19 cellular contexts compared by ENCODE assay signal in genomic region chr6:37058084-37058586, GRCh38. TPM values are rescaled to one million over a fixed set of nuclear protein-coding genes. Genes with fewer than 3 reads are reported as not detected.
A peak's percentile ranks its signal among the peaks of the same experiment; 100 is the strongest.
DNase-seq lines count a peak whose midpoint lies in the region; ATAC-seq, FAIRE-seq and TF ChIP-seq lines count a peak whose summit lies in the region.
"Had no signal": no experiment of that assay in that cellular context is flagged by ENCODE, and none has a peak within 500 bp of the region (broad histone marks: within the 10 kb centered on the region; RNA-seq: fewer than 3 reads in every experiment).

No MANE protein-coding gene starts in this region.

- H3K4me2 ChIP-seq in HepG2 (ENCODE audit: low read depth, low read length): no peak overlapping the region

- no peak overlapping the region for H3K9ac ChIP-seq in HepG2 (ENCODE audit: insufficient read depth, low read depth, low read length)

- peaks cover 5% of the 10 kb centered on the region for H3K4me1 Mint-ChIP-seq in T-helper 17 cell

- H3K79me2 ChIP-seq in HepG2 (ENCODE audit: insufficient read depth, low read length): no peaks in the 10 kb centered on the region

- H3K4me3 Mint-ChIP-seq in T-helper 17 cell: no peak overlapping the region
- H3K4me3 Mint-ChIP-seq: activated T-cell treated with anti-CD3 and anti-CD28 coated beads, Interleukin-2, amount 50 U/mL, for 72 hours; T-cell had no signal

- H3K27ac ChIP-seq in HepG2 (ENCODE audit: extremely low read length, insufficient read depth, low read length) (peak overlapping the region; percentile 47), right lobe of liver (peak overlapping the region in 1 of 3 donors; percentile 87), left ventricle myocardium inferior (replicated peaks) (no peak overlapping the region)
- H3K27ac ChIP-seq: lower lobe of right lung had no signal

- BruUV-seq in HepG2 (replicated peaks; lab: Mats Ljungman, UMichigan): no TSS peak

- no peak overlapping the region for H3K27ac Mint-ChIP-seq in T-helper 17 cell
- H3K27ac Mint-ChIP-seq: activated T-cell treated with anti-CD3 and anti-CD28 coated beads, Interleukin-2, amount 50 U/mL, for 72 hours had no signal

- H3K36me3 ChIP-seq in HepG2 (replicated peaks in 1 of 2; ENCODE audit: control insufficient read depth in 1 of 2, insufficient read depth in 2 of 2, low read length in 2 of 2): no peaks in the 10 kb centered on the region
- no peaks in the 10 kb centered on the region for H3K36me3 ChIP-seq in right lobe of liver
- no peaks in the 10 kb centered on the region for H3K36me3 ChIP-seq in left ventricle myocardium inferior
- H3K36me3 ChIP-seq: lower lobe of right lung, spleen, thyroid gland had no signal

- CTCF ChIA-PET in HepG2 (lab: Yijun Ruan, JAX; ENCODE audit: low intra/inter-chr PET ratio, low total read pairs): interaction anchor here (2.6 kb wide), 1 partner anchor 113 kb away, joined by 41 read pairs; the partner anchor contains the start of gene PIM1

- FAIRE-seq in HepG2 (lab: Jason Lieb, UNC): no peak
- FAIRE-seq in RCC 7860 (lab: Jason Lieb, UNC): no peak

- TF ChIP-seq POLR2A in HepG2 (IDR thresholded peaks at IDR 0.05; ENCODE audit: insufficient read depth in 1 of 2, low read depth in 2 of 2, low read length in 2 of 2) (no peak), right lobe of liver (IDR thresholded peaks at IDR 0.05) (no peak)

- WGBS in HepG2 (ENCODE audit: low lambda C conversion rate): 94% methylated on average over 9 of the region's 9 CpGs
- 91% methylated on average over 6 of the region's 9 CpGs for WGBS in right lobe of liver (ENCODE audit: insufficient coverage, low coverage, low lambda C conversion rate, missing lambda C conversion rate)

- H3K27me3 ChIP-seq in HepG2 (ENCODE audit: control insufficient read depth in 1 of 2, insufficient read depth in 2 of 2, low read length in 2 of 2) (no peaks in the 10 kb centered on the region), right lobe of liver (no peaks in the 10 kb centered on the region), left ventricle myocardium inferior (ENCODE audit: low read depth) (no peaks in the 10 kb centered on the region)
- H3K27me3 ChIP-seq: spleen, thyroid gland had no signal

- H2AFZ ChIP-seq in HepG2 (ENCODE audit: low read length): no peak overlapping the region

- no peaks in the 10 kb centered on the region for H3K27me3 Mint-ChIP-seq in T-helper 17 cell
- H3K27me3 Mint-ChIP-seq: T-cell had no signal

- TF ChIP-seq CTCF in HepG2 (CRISPR knock-in tag; IDR thresholded peaks at IDR 0.05): no peak
- TF ChIP-seq CTCF in right lobe of liver (IDR thresholded peaks at IDR 0.05): no peak
- no peak for TF ChIP-seq CTCF in left ventricle myocardium inferior (IDR thresholded peaks at IDR 0.05; ENCODE audit: borderline replicate concordance)

- intact Hi-C loops in HepG2 (cut with micrococcal nuclease; ENCODE audit: unreplicated experiment) (loop anchor here (5.0 kb wide), 1 partner anchor 69 kb away; no protein-coding TSS in a partner anchor), right lobe of liver (cut with DNase I) (loop anchor here in 1 of 2 donors (5.0 kb wide), 1 partner anchor 114 kb away; the partner anchor contains the start of gene PIM1), left ventricle myocardium inferior (cut with micrococcal nuclease) (no loop called here)

- H3K9me3 ChIP-seq in HepG2 (ENCODE audit: low read length) (no peaks in the 10 kb centered on the region), right lobe of liver (no peaks in the 10 kb centered on the region), T-helper 17 cell (ENCODE audit: control insufficient read depth, low read length, poor library complexity, severe bottlenecking) (no peaks in the 10 kb centered on the region), left ventricle myocardium inferior (replicated peaks) (no peaks in the 10 kb centered on the region)
- H3K9me3 ChIP-seq: lower lobe of right lung, spleen, thyroid gland had no signal

- ATAC-seq in HepG2: no peak
- ATAC-seq in right lobe of liver: no peak
- ATAC-seq in T-helper 17 cell: no peak
- ATAC-seq: activated T-cell treated with anti-CD3 and anti-CD28 coated beads, Interleukin-2, amount 50 U/mL, for 72 hours; lower lobe of right lung; T-cell had no signal

- DNase-seq in HepG2 (ENCODE audit: low spot score) (no peak), right lobe of liver (no peak), amniotic epithelial cell (ENCODE audit: low read depth) (peak; percentile 49), iris pigment epithelial cell (ENCODE audit: low read depth) (peak; percentile 59), Kasumi-1 (lab: John Stamatoyannopoulos, UW) (no peak), T-helper 17 cell (no peak), left ventricle myocardium inferior (no peak), RCC 7860 (ENCODE audit: low spot score) (no peak)
- DNase-seq: ACHN; activated CD4-positive, alpha-beta T cell treated with anti-CD3 and anti-CD28 coated beads for 4 hours; activated T-cell treated with anti-CD3 and anti-CD28 coated beads, Interleukin-2, amount 50 U/mL, for 72 hours; DMS 273 treated with DMSO at 0.1 percent for 48 hours; hypothalamus; Karpas-422; lower lobe of right lung; nucleus accumbens; spleen; T-cell; thyroid gland had no signal

- no peak for TF ChIP-seq EP300 in HepG2 (IDR thresholded peaks at IDR 0.05; ENCODE audit: low read depth in 2 of 2, low read length in 2 of 2)
- TF ChIP-seq EP300 in HepG2 (CRISPR knock-in tag; IDR thresholded peaks at IDR 0.05; ENCODE audit: borderline replicate concordance): no peak

- in situ Hi-C loops in HepG2 (cut with HindIII; ENCODE audit: extremely low pct_ligation_motif_present, low pct_unique_long_range_greater_than_20kb): no loop called here

- POLR2A ChIA-PET in HepG2 (lab: Yijun Ruan, JAX): interaction anchor here (0.5 to 8.5 kb wide), 7 partner anchors 11 to 113 kb away, joined by 3 to 119 read pairs (median 23); partner anchors contain the start of gene PIM1

- peaks cover 88% of the 10 kb centered on the region for H3K4me1 ChIP-seq in HepG2 (ENCODE audit: insufficient read depth, low read length)
- peaks cover 0 to 34% (median 14%) of the 10 kb centered on the region in 4 donors for H3K4me1 ChIP-seq in right lobe of liver
- H3K4me1 ChIP-seq in left ventricle myocardium inferior: peaks cover 26% of the 10 kb centered on the region

- peaks cover 2% of the 10 kb centered on the region for H3K36me3 Mint-ChIP-seq in T-helper 17 cell (ENCODE audit: low read depth)
- H3K36me3 Mint-ChIP-seq: T-cell had no signal

- TF ChIP-seq RAD21 in HepG2 (CRISPR knock-in tag; IDR thresholded peaks at IDR 0.05): no peak

- H3K4me3 ChIP-seq in HepG2 (replicated peaks in 1 of 3; ENCODE audit: insufficient read depth in 1 of 3, low read depth in 2 of 3, low read length in 3 of 3): no peak overlapping the region
- no peak overlapping the region for H3K4me3 ChIP-seq in right lobe of liver
- no peak overlapping the region for H3K4me3 ChIP-seq in left ventricle myocardium inferior
- H3K4me3 ChIP-seq: lower lobe of right lung, spleen, thyroid gland had no signal

- no peaks in the 10 kb centered on the region for H4K20me1 ChIP-seq in HepG2 (ENCODE audit: insufficient read depth, low read length)

TF ChIP-seq in HepG2, 621 proteins besides CTCF, POLR2A, EP300 and RAD21:
- TF ChIP-seq SAFB2 (CRISPR knock-in tag; IDR thresholded peaks at IDR 0.05; ENCODE audit: borderline replicate concordance, low read depth): no peak
- 0 out of 2 replicates have a peak, but pooled peaks have one; percentile 16 for TF ChIP-seq ZNF619 (CRISPR knock-in tag; IDR thresholded peaks at IDR 0.05)
- TF ChIP-seq MAFK (conservative IDR thresholded peaks at IDR 0.05 in 1 of 2, IDR thresholded peaks at IDR 0.05 in 1 of 2; ENCODE audit: low read length in 2 of 2): no peak
- no peak for TF ChIP-seq SMC3 (IDR thresholded peaks at IDR 0.05; ENCODE audit: low read length)
TF ChIP-seq in HepG2: peak in this region for 1.

RNA-seq across cellular contexts. Expression of gene FGD2, which starts 52.7 kb away (rescaled TPM):
- total RNA-seq in HepG2 (2016; rRNA removed; fragmentation: Illumina TruSeq; extraction: Trizol) (not detected in 2 replicates), right lobe of liver (10 to 100 TPM in 2 of 6 experiments, 1 to 10 TPM in 4; 6.6 to 15.6 (median 9.6) TPM), T-helper 17 cell (10 to 100 TPM in 1 of 2 donors, 1 to 10 TPM in 1; 1.7 to 12.6 TPM), left ventricle myocardium inferior (6.0 TPM)
- not detected in 2 replicates for total RNA-seq in HepG2 (2016; cell fraction: cytosol; rRNA removed; fragmentation: Illumina TruSeq; extraction: Trizol; ENCODE audit: low read depth)
- total RNA-seq in HepG2 (2016; cell fraction: insoluble cytoplasmic fraction; rRNA removed; fragmentation: Illumina TruSeq; extraction: Trizol): not detected in 2 replicates
- total RNA-seq in HepG2 (2016; cell fraction: membrane; rRNA removed; fragmentation: Illumina TruSeq; extraction: Trizol): not detected in 2 replicates
- total RNA-seq in HepG2 (2016; cell fraction: nucleus; rRNA removed; fragmentation: Illumina TruSeq; extraction: Trizol): not detected in 2 replicates
- polyA plus RNA-seq in HepG2 (2011; rRNA removed): 0.03 TPM in 1 of 2 replicates, not detected in the other
- polyA plus RNA-seq in HepG2 (2011; cell fraction: cytosol; rRNA removed): not detected in 2 replicates
- 0.13 and 0.17 TPM in 2 replicates for polyA plus RNA-seq in HepG2 (2011; cell fraction: nucleus; rRNA removed)
- polyA plus RNA-seq in HepG2 (2012): not detected in 2 replicates
- not detected in 2 replicates for polyA plus RNA-seq in HepG2 (2016; cell fraction: cytosol; fragmentation: Illumina TruSeq; extraction: Trizol; ENCODE audit: low read depth)
- polyA plus RNA-seq in HepG2 (2016; cell fraction: insoluble cytoplasmic fraction; fragmentation: Illumina TruSeq; extraction: Trizol; ENCODE audit: low read depth): not detected in 2 replicates
- polyA plus RNA-seq in HepG2 (2016; cell fraction: membrane; fragmentation: Illumina TruSeq; extraction: Trizol; ENCODE audit: low read depth): not detected in 2 replicates
- not detected in 2 replicates for polyA plus RNA-seq in HepG2 (2016; cell fraction: nucleus; fragmentation: Illumina TruSeq; extraction: Trizol; ENCODE audit: insufficient read depth, low read depth)
- polyA minus RNA-seq in HepG2 (2011; rRNA and poly(A)+ RNA removed; ENCODE audit: low replicate concordance): not detected in 2 replicates
- polyA minus RNA-seq in HepG2 (2011; cell fraction: cytosol; rRNA and poly(A)+ RNA removed): not detected in 2 replicates
- polyA minus RNA-seq in HepG2 (2011; cell fraction: nucleus; rRNA and poly(A)+ RNA removed): 0.25 TPM in 1 of 2 replicates, not detected in the other

Comparison
In these comparisons a context has a peak if more than half of its experiments do, and no peak if none do; other contexts are left out.
1. DNase-seq: peak in amniotic epithelial cell (single experiment) and iris pigment epithelial cell (single experiment); none in HepG2 (single experiment), right lobe of liver (0 of 3), Kasumi-1 (0 of 2), T-helper 17 cell (0 of 3), left ventricle myocardium inferior (single experiment) and RCC 7860 (single experiment).